In genomic region chr17:28737770-28738679, GRCh38 we compare ENCODE assay signal across 9 cellular contexts. TPM values are rescaled to one million over a fixed set of nuclear protein-coding genes. Genes with fewer than 3 reads are reported as not detected.
DNase-seq lines count a peak whose midpoint lies in the region; ATAC-seq, FAIRE-seq and TF ChIP-seq lines count a peak whose summit lies in the region.
"Had no signal": no experiment of that assay in that cellular context is flagged by ENCODE, and none has a peak within 500 bp of the region (broad histone marks: within the 10 kb centered on the region; RNA-seq: fewer than 3 reads in every experiment).

No MANE protein-coding gene starts in this region.

- peaks cover 49% of the 10 kb centered on the region for H3K4me1 ChIP-seq in Karpas-422 (ENCODE audit: low read length)

- no peaks in the 10 kb centered on the region for H3K36me3 Mint-ChIP-seq in neural crest cell (ENCODE audit: low read depth)

- H3K9me2 ChIP-seq in Karpas-422 (replicated peaks; ENCODE audit: insufficient read depth, low read length) = no peaks in the 10 kb centered on the region

- DNase-seq in Karpas-422 = peak; percentile 87
- no peak for DNase-seq in neural crest cell (ENCODE audit: low read depth, low spot score)
- no peak for DNase-seq in RPMI8226
- DNase-seq in NCI-H1105 treated with DMSO at 0.1 percent for 48 hours (lab: John Stamatoyannopoulos, UW) = no peak
- no peak for DNase-seq in H54 (ENCODE audit: insufficient read length, low spot score)
- DNase-seq in T-helper 9 cell = no peak

- no peak for TF ChIP-seq CTCF in neural crest cell (conservative IDR thresholded peaks at IDR 0.05)

- no peaks in the 10 kb centered on the region for H3K27me3 ChIP-seq in Karpas-422 (ENCODE audit: low read length)

- H3K27me3 Mint-ChIP-seq in neural crest cell (ENCODE audit: low read depth) = peaks cover under 1% of the 10 kb centered on the region

- peak overlapping the region; percentile 42; the same call in 1 of the 2 replicates for H3K4me3 ChIP-seq in Karpas-422 (ENCODE audit: low read length)

- no peak for TF ChIP-seq POLR2A in H54 (IDR thresholded peaks at IDR 0.05; ENCODE audit: low read depth, low read length)

- no peaks in the 10 kb centered on the region for H3K9me3 Mint-ChIP-seq in neural crest cell

- H2AFZ ChIP-seq in Karpas-422 (ENCODE audit: low read length) = no peak overlapping the region

- H4K20me1 ChIP-seq in Karpas-422 (ENCODE audit: insufficient read depth, low read depth, low read length) = no peaks in the 10 kb centered on the region

- H3K27ac Mint-ChIP-seq in neural crest cell (ENCODE audit: unreplicated experiment) = peak overlapping the region; percentile 52

- ATAC-seq in GM18858 (IDR thresholded peaks at IDR 0.05; ENCODE audit: unreplicated experiment) (peak; percentile 53), GM21529 (IDR thresholded peaks at IDR 0.05; ENCODE audit: unreplicated experiment) (peak; percentile 70)

- peaks cover 8% of the 10 kb centered on the region for H3K4me1 Mint-ChIP-seq in neural crest cell

- H3K9ac ChIP-seq in Karpas-422 (ENCODE audit: low read length) = peak overlapping the region; percentile 42

- no peak for FAIRE-seq in H54 (lab: Jason Lieb, UNC)

- H3K9me3 ChIP-seq in Karpas-422 (ENCODE audit: low read length) = no peaks in the 10 kb centered on the region

- H3K4me3 Mint-ChIP-seq in neural crest cell = peak overlapping the region; percentile 19

- peak overlapping the region; percentile 55 for H3K27ac ChIP-seq in Karpas-422 (ENCODE audit: low read length)

- no peaks in the 10 kb centered on the region for H3K79me2 ChIP-seq in Karpas-422 (ENCODE audit: low read length)

- H3K4me2 ChIP-seq in Karpas-422 (ENCODE audit: low read depth, low read length, poor library complexity, severe bottlenecking) = peak overlapping the region; percentile 41

- no peaks in the 10 kb centered on the region for H3K36me3 ChIP-seq in Karpas-422 (ENCODE audit: insufficient read depth, low read length)

RNA-seq across cellular contexts. Expression of gene TRAF4, which starts 5.8 kb away (rescaled TPM):
- 40.1 and 40.7 TPM in 2 replicates for total RNA-seq in Karpas-422 (2014; rRNA removed; shearing (Covaris generic); ENCODE audit: low replicate concordance)
- 163 and 172 TPM in 2 replicates for total RNA-seq in neural crest cell

RNA-seq across cellular contexts. Expression of gene NEK8, which starts 9.4 kb away (rescaled TPM):
- 9.4 and 13.8 TPM in 2 replicates for total RNA-seq in Karpas-422 (2014; rRNA removed; shearing (Covaris generic); ENCODE audit: low replicate concordance)
- total RNA-seq in neural crest cell = 6.2 and 6.3 TPM in 2 replicates

RNA-seq across cellular contexts. Expression of gene TLCD1, which starts 12.0 kb away (rescaled TPM):
- total RNA-seq in Karpas-422 (2014; rRNA removed; shearing (Covaris generic); ENCODE audit: low replicate concordance) = 2.1 and 3.8 TPM in 2 replicates
- total RNA-seq in neural crest cell = 6.1 and 6.3 TPM in 2 replicates
- total RNA-seq: mononuclear cell had no signal

RNA-seq across cellular contexts. Expression of gene RPL23A, which starts 18.2 kb away (rescaled TPM):
- total RNA-seq in Karpas-422 (2014; rRNA removed; shearing (Covaris generic); ENCODE audit: low replicate concordance) = 1,170 and 1,763 TPM in 2 replicates
- total RNA-seq in neural crest cell = 1,750 and 1,862 TPM in 2 replicates

RNA-seq across cellular contexts. Expression of gene RAB34, which starts 20.4 kb away (rescaled TPM):
- total RNA-seq in Karpas-422 (2014; rRNA removed; shearing (Covaris generic); ENCODE audit: low replicate concordance) = not detected in 2 replicates
- total RNA-seq in neural crest cell = 83.5 and 87.4 TPM in 2 replicates
